In the genomic region with DNA sequence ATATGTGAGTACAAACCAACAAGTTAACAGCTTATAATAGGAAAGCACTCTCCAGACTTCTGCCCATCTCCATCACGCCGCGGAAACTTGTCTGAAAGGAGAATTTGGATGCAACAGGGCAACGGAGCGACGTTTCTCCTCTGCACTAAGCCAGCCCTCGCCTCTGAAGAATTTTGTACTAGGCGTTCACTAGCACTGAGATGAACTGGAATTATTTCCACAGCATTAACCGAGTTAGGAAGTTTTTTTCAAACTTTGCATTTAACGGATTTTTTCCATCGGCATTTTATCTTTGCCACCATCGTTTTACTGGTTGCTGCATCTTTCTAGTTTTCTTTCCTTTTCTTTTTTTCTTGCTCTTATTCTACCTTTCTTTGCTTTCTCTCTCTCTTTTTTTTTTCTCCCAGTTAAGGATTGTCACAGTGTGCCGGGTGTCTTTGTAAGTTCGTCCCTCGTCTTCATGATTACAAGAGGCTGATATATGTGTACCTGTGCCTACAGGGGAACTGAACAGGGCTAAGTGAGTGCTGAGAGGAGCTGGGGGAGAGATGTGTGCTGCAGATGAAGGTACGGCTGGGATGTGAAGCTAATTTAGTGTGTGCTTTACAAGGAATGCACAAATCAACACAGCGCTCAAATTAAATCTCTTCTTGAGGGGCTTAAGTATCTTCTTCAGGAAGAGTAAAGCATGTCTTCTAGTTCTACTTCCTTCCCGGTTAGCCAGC, we compare ENCODE assay signal across 8 cellular contexts.
DNase-seq lines count a peak whose midpoint lies in the region; ATAC-seq, FAIRE-seq and TF ChIP-seq lines count a peak whose summit lies in the region.

No MANE protein-coding gene starts in this region.

- H4K5ac ChIP-seq in H1 (ENCODE audit: insufficient read length, low read depth, low read length), result no peak overlapping the region

- H2BK120ac ChIP-seq in H1 (replicated peaks; ENCODE audit: low read depth, low read length), result no peak overlapping the region

- H4K20me1 ChIP-seq in H1 (replicated peaks in 1 of 2; ENCODE audit: control insufficient read depth in 1 of 2, insufficient read depth in 2 of 2, low read length in 2 of 2), result peaks cover 0 to 5% of the 10 kb centered on the region in 2 experiments

- H3K18ac ChIP-seq in H1 (ENCODE audit: extremely low read depth, low read length), result no peak overlapping the region

- DNase-seq in NCI-H2171 treated with DMSO at 0.1 percent for 48 hours (lab: John Stamatoyannopoulos, UW), result peak; percentile 71
- no peak for DNase-seq in H1 (ENCODE audit: low read depth in 1 of 2, low spot score in 2 of 2)
- DNase-seq in sciatic nerve (ENCODE audit: low spot score), result no peak
- no peak for DNase-seq in activated CD4-positive, alpha-beta memory T cell treated with anti-CD3 and anti-CD28 coated beads, Interleukin-2, amount 10 ng/mL, durations not matched to agents 7 days and 5 days
- no peak for DNase-seq in mucosa of gallbladder (ENCODE audit: low spot score)
- DNase-seq in UCSD-AML1 (lab: John Stamatoyannopoulos, UW; ENCODE audit: unreplicated experiment), result no peak

- 0 out of 2 replicates have a peak overlapping the region, but pooled peaks have one; percentile 3 for H2BK15ac ChIP-seq in H1 (ENCODE audit: low read length)

- H3K27me3 Mint-ChIP-seq in activated CD4-positive, alpha-beta memory T cell treated with anti-CD3 and anti-CD28 coated beads, Interleukin-2, amount 10 ng/mL, durations not matched to agents 7 days and 5 days, result peaks cover 60% of the 10 kb centered on the region

- FAIRE-seq in H1 (lab: Jason Lieb, UNC), result no peak

- WGBS in H1 (ENCODE audit: extremely low coverage in 1 of 2, insufficient coverage in 1 of 2, insufficient read length in 1 of 2, insufficient replicate concordance in 2 of 2, low coverage in 1 of 2, low lambda C conversion rate in 2 of 2, missing lambda C conversion rate in 1 of 2), 2 experiments, result 6% methylated on average over 18 of the region's 18 CpGs; no CpG with 5 or more reads in 1 of the 2 experiments

- H3K79me1 ChIP-seq in H1 (ENCODE audit: low read depth, low read length), result no peaks in the 10 kb centered on the region

- H3K9me3 ChIP-seq in H1 (ENCODE audit: insufficient read depth in 2 of 2, low read depth in 1 of 2, low read length in 1 of 2), result no peaks in the 10 kb centered on the region

- peak overlapping the region; percentile 66; the same call in 1 of the 2 replicates for H2AFZ ChIP-seq in H1 (ENCODE audit: low read length)

- TF ChIP-seq EP300 in H1 (IDR thresholded peaks at IDR 0.05; ENCODE audit: borderline replicate concordance in 1 of 2, low read depth in 2 of 2, low read length in 2 of 2), result no peak

- H3K9me3 Mint-ChIP-seq in activated CD4-positive, alpha-beta memory T cell treated with anti-CD3 and anti-CD28 coated beads, Interleukin-2, amount 10 ng/mL, durations not matched to agents 7 days and 5 days, result peaks cover 2% of the 10 kb centered on the region

- CTCF ChIA-PET in H1 (lab: Charles Lee; ENCODE audit: partially characterized antibody), result interaction anchor here (0.5 to 5.2 kb wide), 8 partner anchors 11 to 1287 kb away, joined by 3 to 25 read pairs (median 3); a partner anchor contains a TSS
- CTCF ChIA-PET in activated CD4-positive, alpha-beta memory T cell treated with anti-CD3 and anti-CD28 coated beads, Interleukin-2, amount 10 ng/mL, durations not matched to agents 7 days and 5 days (lab: Charles Lee), result interaction anchor here (0.6 to 1.1 kb wide), 2 partner anchors 9 to 1555 kb away, joined by 3 read pairs; no protein-coding TSS in a partner anchor

- no peak overlapping the region for H3K27ac Mint-ChIP-seq in activated CD4-positive, alpha-beta memory T cell treated with anti-CD3 and anti-CD28 coated beads, Interleukin-2, amount 10 ng/mL, durations not matched to agents 7 days and 5 days

- no peak for TF ChIP-seq POLR2A in H1 (IDR thresholded peaks at IDR 0.05; ENCODE audit: control extremely low read depth in 1 of 2, low read depth in 2 of 2, low read length in 2 of 2)

- no peak overlapping the region for H3K56ac ChIP-seq in H1 (replicated peaks; ENCODE audit: insufficient read length, low read depth, low read length)

- intact Hi-C loops in sciatic nerve (cut with DNase I), result no loop called here

- no peaks in the 10 kb centered on the region for H3K79me2 ChIP-seq in H1 (ENCODE audit: control insufficient read depth in 1 of 2, insufficient read depth in 2 of 2, low read length in 2 of 2)

- TF ChIP-seq RAD21 in H1 (IDR thresholded peaks at IDR 0.05 in 1 of 2, conservative IDR thresholded peaks at IDR 0.05 in 1 of 2; ENCODE audit: low read depth in 2 of 2, low read length in 2 of 2), result no peak

- TF ChIP-seq CTCF in H1 (IDR thresholded peaks at IDR 0.05; ENCODE audit: control extremely low read depth in 1 of 3, insufficient read depth in 1 of 3, low read depth in 1 of 3, low read length in 3 of 3), result no peak

- peaks cover 7 to 20% (median 11%) of the 10 kb centered on the region in 4 experiments for H3K4me1 ChIP-seq in H1 (replicated peaks in 1 of 4; ENCODE audit: control insufficient read depth in 3 of 4, insufficient read depth in 4 of 4, low read length in 3 of 4)

- peak overlapping the region; percentile 55; the same call in 1 of the 2 replicates for H2BK5ac ChIP-seq in H1 (ENCODE audit: low read depth, low read length)

- no peak overlapping the region for H3K14ac ChIP-seq in H1 (ENCODE audit: insufficient read length)

- no peak overlapping the region; the same call in 1 of the 2 replicates for H2BK20ac ChIP-seq in H1 (ENCODE audit: low read length)

- H3K23me2 ChIP-seq in H1 (ENCODE audit: low read depth, low read length), result peaks cover 14% of the 10 kb centered on the region

- H3K27me3 ChIP-seq in H1 (replicated peaks in 1 of 4; ENCODE audit: control insufficient read depth in 3 of 4, extremely low read depth in 1 of 4, insufficient read depth in 3 of 4, low read length in 3 of 4), result peaks cover 44 to 85% (median 67%) of the 10 kb centered on the region in 4 experiments; a peak in 6 of 7 replicates

- no peaks in the 10 kb centered on the region; a peak in 1 of 8 replicates for H3K36me3 ChIP-seq in H1 (ENCODE audit: control insufficient read depth in 2 of 4, insufficient read depth in 4 of 4, low read length in 3 of 4)

- POLR2A ChIA-PET in H1 (lab: Charles Lee; ENCODE audit: partially characterized antibody), result no interaction called here
- POLR2A ChIA-PET in activated CD4-positive, alpha-beta memory T cell treated with anti-CD3 and anti-CD28 coated beads, Interleukin-2, amount 10 ng/mL, durations not matched to agents 7 days and 5 days (lab: Charles Lee), result interaction anchor here (1.5 kb wide), 1 partner anchor 9 kb away, joined by 3 read pairs; no protein-coding TSS in a partner anchor

- H3K4me2 ChIP-seq in H1 (ENCODE audit: insufficient read depth in 1 of 2, low read depth in 2 of 2, low read length in 2 of 2), result peak overlapping the region; percentile 91 to 92

- H3K9ac ChIP-seq in H1 (replicated peaks in 1 of 4; ENCODE audit: extremely low read depth in 1 of 4, low read depth in 3 of 4, low read length in 3 of 4), result peak overlapping the region in 1 of 4 experiments; percentile 47; a peak in 3 of 7 replicates

- no peak overlapping the region for H3K4ac ChIP-seq in H1 (replicated peaks; ENCODE audit: insufficient read length, low read depth, low read length)

- H3K23ac ChIP-seq in H1 (ENCODE audit: insufficient read length), result no peak overlapping the region

- no peak overlapping the region for H3K4me3 Mint-ChIP-seq in activated CD4-positive, alpha-beta memory T cell treated with anti-CD3 and anti-CD28 coated beads, Interleukin-2, amount 10 ng/mL, durations not matched to agents 7 days and 5 days

- H3K36me3 Mint-ChIP-seq in activated CD4-positive, alpha-beta memory T cell treated with anti-CD3 and anti-CD28 coated beads, Interleukin-2, amount 10 ng/mL, durations not matched to agents 7 days and 5 days (ENCODE audit: low read depth), result no peaks in the 10 kb centered on the region

- 0 out of 2 replicates have a peak overlapping the region, but pooled peaks have one; percentile 44 for H2BK12ac ChIP-seq in H1 (ENCODE audit: low read depth, low read length)

- H3K4me1 Mint-ChIP-seq in activated CD4-positive, alpha-beta memory T cell treated with anti-CD3 and anti-CD28 coated beads, Interleukin-2, amount 10 ng/mL, durations not matched to agents 7 days and 5 days, result peaks cover 47% of the 10 kb centered on the region

- no peak overlapping the region for H3K27ac ChIP-seq in H1 (ENCODE audit: low read depth, low read length)

- no peak overlapping the region for H4K91ac ChIP-seq in H1 (replicated peaks; ENCODE audit: insufficient read length, low read length)

- peak overlapping the region; percentile 41 to 75 (median 60) for H3K4me3 ChIP-seq in H1 (ENCODE audit: extremely low read depth in 1 of 4, insufficient read depth in 2 of 4, low read depth in 3 of 4, low read length in 4 of 4)

- H4K8ac ChIP-seq in H1 (ENCODE audit: extremely low read depth, insufficient read depth, low read length), result no peak overlapping the region

- ATAC-seq in GM18867 (IDR thresholded peaks at IDR 0.05; ENCODE audit: unreplicated experiment) (peak; percentile 13), sciatic nerve (peak; percentile 11), HG03457 (IDR thresholded peaks at IDR 0.05; ENCODE audit: unreplicated experiment) (no peak)

- H2AK5ac ChIP-seq in H1 (ENCODE audit: low read depth, low read length), result no peak overlapping the region

TF ChIP-seq in H1, 55 proteins besides CTCF, POLR2A, EP300 and RAD21:
- TF ChIP-seq SUZ12 (IDR thresholded peaks at IDR 0.05; ENCODE audit: low read length) (peak; percentile 63), POU5F1 (IDR thresholded peaks at IDR 0.05; ENCODE audit: low read depth, low read length) (no peak), EZH2 (IDR thresholded peaks at IDR 0.05; ENCODE audit: low read depth, low read length, severe bottlenecking) (peak; percentile 64), POLR2AphosphoS5 (IDR thresholded peaks at IDR 0.05; ENCODE audit: low read depth, low read length) (no peak), RNF2 (IDR thresholded peaks at IDR 0.05; ENCODE audit: borderline replicate concordance, low read depth, low read length, missing control alignments, poor library complexity, severe bottlenecking) (peak; percentile 93), SIX5 (IDR thresholded peaks at IDR 0.05; ENCODE audit: low read depth, low read length) (no peak)
